10 cellular contexts compared by ENCODE assay signal in the genomic region with DNA sequence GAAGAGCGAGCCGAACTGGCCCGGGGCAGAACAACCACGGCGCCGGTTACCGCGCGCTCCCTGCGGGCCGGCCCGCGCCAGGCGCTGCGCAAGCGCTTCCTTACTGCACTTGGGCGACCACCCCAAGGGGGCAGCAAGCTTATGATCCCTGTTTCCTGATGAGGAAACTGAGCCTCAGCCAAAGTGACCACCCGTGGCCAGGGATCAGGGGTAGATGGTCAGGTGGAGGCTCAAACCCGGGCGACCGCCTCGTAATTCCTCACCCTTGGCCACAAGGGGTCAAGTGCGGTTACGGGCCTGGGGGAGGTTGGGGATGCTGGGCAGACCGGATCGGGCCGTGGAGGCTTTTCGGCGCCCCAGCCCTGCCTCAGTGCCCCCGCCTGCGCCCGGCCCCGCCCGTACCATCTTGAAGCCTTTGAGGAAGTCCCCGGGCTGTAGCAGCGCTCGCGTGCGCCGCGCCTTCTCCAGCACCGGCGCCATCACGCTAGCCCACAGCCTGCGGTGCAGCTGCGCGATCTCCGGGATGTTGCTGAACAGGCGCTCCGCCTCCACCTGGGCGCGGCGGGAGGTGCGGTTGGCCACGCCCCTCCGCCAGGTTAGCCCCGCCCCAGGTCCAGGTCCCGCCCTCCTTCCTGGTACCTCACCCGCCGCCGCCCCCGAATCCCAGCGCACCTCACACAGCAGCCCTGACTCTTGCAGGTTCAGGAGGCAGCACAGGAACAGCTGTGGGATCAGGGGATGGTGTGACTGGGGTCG. TPM values are rescaled to one million over a fixed set of nuclear protein-coding genes. Genes with fewer than 3 reads are reported as not detected.
DNase-seq lines count a peak whose midpoint lies in the region; ATAC-seq and TF ChIP-seq lines count a peak whose summit lies in the region.
"Had no signal": no experiment of that assay in that cellular context is flagged by ENCODE, and none has a peak within 500 bp of the region (broad histone marks: within the 10 kb centered on the region; RNA-seq: fewer than 3 reads in every experiment).

No MANE protein-coding gene starts in this region.

- peak overlapping the region; percentile 86 for H3K4me2 ChIP-seq in HCT116 (ENCODE audit: low read length)

- no peak for TF ChIP-seq RAD21 in HCT116 (IDR thresholded peaks at IDR 0.05; ENCODE audit: low read depth)

- H3K4me1 ChIP-seq in HCT116 (ENCODE audit: control insufficient read depth in 1 of 2, insufficient read depth in 2 of 2, low read length in 2 of 2): peaks cover 23 to 35% of the 10 kb centered on the region in 2 experiments
- peaks cover 27 to 37% of the 10 kb centered on the region in 2 donors for H3K4me1 ChIP-seq in mucosa of rectum (ENCODE audit: control insufficient read depth in 2 of 2, insufficient read depth in 2 of 2, low read length in 2 of 2)

- POLR2A ChIA-PET in HCT116 (lab: Charles Lee): interaction anchor here (1.0 to 1.5 kb wide), 2 partner anchors 20 to 31 kb away, joined by 3 to 7 read pairs; a partner anchor contains a TSS
- POLR2A ChIA-PET in HEK293T (lab: Yijun Ruan, JAX): no interaction called here

- H3K36me3 ChIP-seq in HCT116 (ENCODE audit: control insufficient read depth in 1 of 2, insufficient read depth in 2 of 2, low read length in 2 of 2) (peaks cover 6 to 10% of the 10 kb centered on the region in 2 experiments; a peak in 2 of 4 replicates), mucosa of rectum (ENCODE audit: control insufficient read depth in 2 of 2, insufficient read depth in 2 of 2, low read length in 2 of 2) (peaks cover 9 to 11% of the 10 kb centered on the region in 2 donors)

- H3K9ac ChIP-seq in HCT116 (ENCODE audit: low read length): peak overlapping the region; percentile 68
- peak overlapping the region; percentile 70 to 89 for H3K9ac ChIP-seq in mucosa of rectum (ENCODE audit: low read depth in 1 of 2, low read length in 2 of 2)

- H3K9me3 ChIP-seq in HCT116 (ENCODE audit: control insufficient read depth in 1 of 2, insufficient read depth in 1 of 2, low read depth in 1 of 2, low read length in 2 of 2) (no peaks in the 10 kb centered on the region), mucosa of rectum (ENCODE audit: control insufficient read depth in 2 of 2, low read length in 2 of 2) (no peaks in the 10 kb centered on the region)

- intact Hi-C loops in HCT116 (cut with micrococcal nuclease): no loop called here

- TF ChIP-seq CTCF in HCT116 (IDR thresholded peaks at IDR 0.05 in 2 of 3, conservative IDR thresholded peaks at IDR 0.05 in 1 of 3; ENCODE audit: borderline replicate concordance in 1 of 3, insufficient read depth in 1 of 3, low read depth in 2 of 3, low read length in 2 of 3): no peak; a peak in 1 of 6 replicates

- peak overlapping the region; percentile 54 to 67 for H3K4me3 ChIP-seq in HCT116 (replicated peaks in 1 of 2; ENCODE audit: low read depth in 1 of 2, low read length in 2 of 2)
- H3K4me3 ChIP-seq in mucosa of rectum (ENCODE audit: low read length in 2 of 2): peak overlapping the region; percentile 50 to 62

- BruUV-seq in HCT116 (replicated peaks; lab: Mats Ljungman, UMichigan): no TSS peak

- H4K20me1 ChIP-seq in HCT116 (ENCODE audit: insufficient read depth): no peaks in the 10 kb centered on the region

- no peak overlapping the region for H2AFZ ChIP-seq in HCT116 (ENCODE audit: low read depth, low read length, poor library complexity, severe bottlenecking)

- H3K9me2 ChIP-seq in HCT116 (ENCODE audit: insufficient read depth): no peaks in the 10 kb centered on the region

- peak; percentile 58 for DNase-seq in HCT116 (ENCODE audit: low read depth, low spot score)
- peak; percentile 48 for DNase-seq in central memory CD4-positive, alpha-beta T cell
- no peak for DNase-seq in foreskin melanocyte
- DNase-seq in HEK293T (ENCODE audit: extremely low spot score): no peak
- DNase-seq: NCI-H2171 treated with DMSO at 0.1 percent for 48 hours; stimulated activated naive CD4-positive, alpha-beta T cell treated with Interleukin-2 at 50 U/mL for 16 hours; WERI-Rb-1 had no signal

- RAD21 ChIA-PET in HCT116 (lab: Charles Lee; ENCODE audit: low non-redundant PET in 1 of 2, low total read pairs in 2 of 2, uncharacterized antibody in 2 of 2, unreplicated experiment in 2 of 2): interaction anchor here in 1 of 2 experiments (0.7 kb wide), 1 partner anchor 48 kb away, joined by 4 read pairs; no protein-coding TSS in a partner anchor

- peak; percentile 82 for ATAC-seq in HCT116
- no peak for ATAC-seq in HG03039 (IDR thresholded peaks at IDR 0.05; ENCODE audit: unreplicated experiment)

- H3K27ac ChIP-seq in HCT116 (ENCODE audit: low read depth, low read length): peak overlapping the region; percentile 80
- peak overlapping the region; percentile 99 to 100 for H3K27ac ChIP-seq in mucosa of rectum (ENCODE audit: low read depth in 2 of 2, low read length in 2 of 2)
- H3K27ac ChIP-seq: WERI-Rb-1 had no signal

- H3K27me3 ChIP-seq in HCT116 (ENCODE audit: insufficient read depth, low read length) (no peaks in the 10 kb centered on the region), mucosa of rectum (ENCODE audit: control insufficient read depth in 2 of 2, insufficient read depth in 2 of 2, low read length in 2 of 2) (no peaks in the 10 kb centered on the region)

- no peaks in the 10 kb centered on the region for H3K79me2 ChIP-seq in HCT116 (ENCODE audit: insufficient read depth, low read length)

- TF ChIP-seq POLR2A in HCT116 (IDR thresholded peaks at IDR 0.05; ENCODE audit: borderline replicate concordance, extremely low read depth, insufficient read depth, insufficient read length): peak; percentile 77

- CTCF ChIA-PET in HCT116 (lab: Charles Lee): interaction anchor here (0.6 to 2.0 kb wide), 11 partner anchors 7 to 222 kb away, joined by 3 to 10 read pairs (median 5); a partner anchor contains a TSS
- CTCF ChIA-PET in HEK293T (lab: Yijun Ruan, JAX): interaction anchor here (1.1 kb wide), 1 partner anchor 8 kb away, joined by 4 read pairs; no protein-coding TSS in a partner anchor

TF ChIP-seq in HCT116, 20 proteins besides CTCF, POLR2A, EP300 and RAD21 (continues in another document):
- no peak for TF ChIP-seq JUND (IDR thresholded peaks at IDR 0.05)
- TF ChIP-seq, protein P1, sequence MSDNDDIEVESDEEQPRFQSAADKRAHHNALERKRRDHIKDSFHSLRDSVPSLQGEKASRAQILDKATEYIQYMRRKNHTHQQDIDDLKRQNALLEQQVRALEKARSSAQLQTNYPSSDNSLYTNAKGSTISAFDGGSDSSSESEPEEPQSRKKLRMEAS (IDR thresholded peaks at IDR 0.05): no peak; the same call in none of the 2 replicates
- TF ChIP-seq SP1 (IDR thresholded peaks at IDR 0.05; ENCODE audit: low read depth): no peak
- peak; percentile 62; the same call in 1 of the 2 replicates for TF ChIP-seq ZFX (IDR thresholded peaks at IDR 0.05)
- TF ChIP-seq CBX3 (IDR thresholded peaks at IDR 0.05; ENCODE audit: low read depth): no peak
- no peak for TF ChIP-seq ZNF274 (IDR thresholded peaks at IDR 0.05; ENCODE audit: low read depth, low read length)
- TF ChIP-seq YY1 (IDR thresholded peaks at IDR 0.05; ENCODE audit: extremely low read depth, insufficient replicate concordance, low read depth, low read length): peak; percentile 88
- no peak for TF ChIP-seq SRF (IDR thresholded peaks at IDR 0.05; ENCODE audit: low read depth)

TF ChIP-seq in HEK293T, 16 proteins besides CTCF, POLR2A, EP300 and RAD21:
- TF ChIP-seq ELF4 (IDR thresholded peaks at IDR 0.05): no peak
- TF ChIP-seq BHLHE40 (IDR thresholded peaks at IDR 0.05; ENCODE audit: borderline replicate concordance): no peak
- no peak for TF ChIP-seq SUZ12 (IDR thresholded peaks at IDR 0.05)
- no peak for TF ChIP-seq SP1 (IDR thresholded peaks at IDR 0.05)
- TF ChIP-seq FOXK2 (IDR thresholded peaks at IDR 0.05): no peak
- no peak for TF ChIP-seq HDGF (IDR thresholded peaks at IDR 0.05; ENCODE audit: borderline replicate concordance)
- TF ChIP-seq FOXM1 (IDR thresholded peaks at IDR 0.05; ENCODE audit: borderline replicate concordance): no peak
- TF ChIP-seq NFRKB (IDR thresholded peaks at IDR 0.05): no peak
- TF ChIP-seq L3MBTL2 (conservative IDR thresholded peaks at IDR 0.05): no peak
- no peak for TF ChIP-seq CTBP1 (IDR thresholded peaks at IDR 0.05; ENCODE audit: borderline replicate concordance)
- TF ChIP-seq, protein P2, sequence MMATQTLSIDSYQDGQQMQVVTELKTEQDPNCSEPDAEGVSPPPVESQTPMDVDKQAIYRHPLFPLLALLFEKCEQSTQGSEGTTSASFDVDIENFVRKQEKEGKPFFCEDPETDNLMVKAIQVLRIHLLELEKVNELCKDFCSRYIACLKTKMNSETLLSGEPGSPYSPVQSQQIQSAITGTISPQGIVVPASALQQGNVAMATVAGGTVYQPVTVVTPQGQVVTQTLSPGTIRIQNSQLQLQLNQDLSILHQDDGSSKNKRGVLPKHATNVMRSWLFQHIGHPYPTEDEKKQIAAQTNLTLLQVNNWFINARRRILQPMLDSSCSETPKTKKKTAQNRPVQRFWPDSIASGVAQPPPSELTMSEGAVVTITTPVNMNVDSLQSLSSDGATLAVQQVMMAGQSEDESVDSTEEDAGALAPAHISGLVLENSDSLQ (IDR thresholded peaks at IDR 0.05): no peak
- TF ChIP-seq FOXA1 (IDR thresholded peaks at IDR 0.05): no peak
- TF ChIP-seq TARDBP (IDR thresholded peaks at IDR 0.05): no peak
- TF ChIP-seq LEF1 (IDR thresholded peaks at IDR 0.05; ENCODE audit: borderline replicate concordance): no peak
- TF ChIP-seq ARNT (IDR thresholded peaks at IDR 0.05): no peak
- TF ChIP-seq ZNF384 (IDR thresholded peaks at IDR 0.05): no peak
TF ChIP-seq in HEK293T: peak in this region for 0.

RNA-seq across cellular contexts. Expression of a gene that starts 5.3 kb away (rescaled TPM):
- total RNA-seq in HCT116 (2021; ENCODE audit: unreplicated experiment): 27.5 TPM
- polyA plus RNA-seq in HCT116 (2012): 30.2 and 34.7 TPM in 2 replicates

RNA-seq across cellular contexts. Expression of a gene that starts 20.2 kb away (rescaled TPM):
- 33.0 TPM for total RNA-seq in HCT116 (2021; ENCODE audit: unreplicated experiment)
- polyA plus RNA-seq in HCT116 (2012): 27.9 and 32.2 TPM in 2 replicates

RNA-seq across cellular contexts. Expression of a gene that starts 46.7 kb away (rescaled TPM):
- 114 TPM for total RNA-seq in HCT116 (2021; ENCODE audit: unreplicated experiment)
- 112 and 113 TPM in 2 replicates for polyA plus RNA-seq in HCT116 (2012)
- total RNA-seq: fibroblast of lung had no signal
- polyA plus RNA-seq: fibroblast of lung had no signal

RNA-seq across cellular contexts. Expression of a gene that starts 51.5 kb away (rescaled TPM):
- total RNA-seq in HCT116 (2021; ENCODE audit: unreplicated experiment): 8.4 TPM
- polyA plus RNA-seq in HCT116 (2012): 7.9 and 9.6 TPM in 2 replicates
- polyA plus RNA-seq: fibroblast of lung had no signal

Comparison
In these comparisons a context has a peak if more than half of its experiments do, and no peak if none do; other contexts are left out.
1. DNase-seq: peak in HCT116 (single experiment) and central memory CD4-positive, alpha-beta T cell (single experiment); none in foreskin melanocyte (single experiment) and HEK293T (single experiment).